Comparison of ENCODE assay signal across 1 cellular context in genomic region chr18:48962857-48963554, GRCh38.
TF ChIP-seq lines count a peak whose summit lies in the region.

No MANE protein-coding gene starts in this region.

TF ChIP-seq in SK-N-SH, 30 proteins besides CTCF, POLR2A, EP300 and RAD21 (continued from another document):
- no peak for TF ChIP-seq USF2 (IDR thresholded peaks at IDR 0.05; ENCODE audit: borderline replicate concordance, low read depth, low read length)
- TF ChIP-seq RCOR1 (IDR thresholded peaks at IDR 0.05; ENCODE audit: low read length) = no peak
- no peak for TF ChIP-seq FOXM1 (IDR thresholded peaks at IDR 0.05; ENCODE audit: low read depth)
- TF ChIP-seq RXRA (IDR thresholded peaks at IDR 0.05; ENCODE audit: borderline replicate concordance, low read depth) = no peak
- TF ChIP-seq NFIC (IDR thresholded peaks at IDR 0.05; ENCODE audit: borderline replicate concordance) = no peak
- TF ChIP-seq MXI1 (IDR thresholded peaks at IDR 0.05; ENCODE audit: low read depth, low read length) = no peak
- TF ChIP-seq TEAD4 (IDR thresholded peaks at IDR 0.05; ENCODE audit: borderline replicate concordance, insufficient read depth) = no peak
- TF ChIP-seq SMC3 (IDR thresholded peaks at IDR 0.05; ENCODE audit: low read depth, low read length) = no peak
- TF ChIP-seq MAX (IDR thresholded peaks at IDR 0.05; ENCODE audit: low read depth) = no peak
- no peak for TF ChIP-seq REST (IDR thresholded peaks at IDR 0.05; ENCODE audit: low read depth, low read length)
TF ChIP-seq in SK-N-SH: peak in this region for 0.
